In genomic region chr11:115996125-115996807, GRCh38 we compare ENCODE assay signal across 12 cellular contexts.
DNase-seq lines count a peak whose midpoint lies in the region; ATAC-seq and TF ChIP-seq lines count a peak whose summit lies in the region.
"Had no signal": no experiment of that assay in that cellular context is flagged by ENCODE, and none has a peak within 500 bp of the region (broad histone marks: within the 10 kb centered on the region; RNA-seq: fewer than 3 reads in every experiment).

No MANE protein-coding gene starts in this region.

- no peak for TF ChIP-seq CTCF in GM12865 (IDR thresholded peaks at IDR 0.05; ENCODE audit: insufficient read depth, low read depth, low read length, missing control alignments)

- H3K4me3 ChIP-seq in GM12865 (ENCODE audit: low read depth, low read length) = no peak overlapping the region
- H3K4me3 ChIP-seq: colonic mucosa had no signal

- intact Hi-C loops in left ventricle myocardium superior (cut with micrococcal nuclease) = no loop called here
- intact Hi-C loops in activated CD4-positive, alpha-beta memory T cell treated with anti-CD3 and anti-CD28 coated beads for 36 hours (cut with micrococcal nuclease) = no loop called here

- H3K27me3 Mint-ChIP-seq in activated CD4-positive, alpha-beta memory T cell treated with anti-CD3 and anti-CD28 coated beads for 36 hours = peaks cover 2% of the 10 kb centered on the region

- peak; percentile 98 for ATAC-seq in GM19372 (IDR thresholded peaks at IDR 0.05; ENCODE audit: low read depth, unreplicated experiment)
- ATAC-seq in HG02759 (IDR thresholded peaks at IDR 0.05; ENCODE audit: unreplicated experiment) = peak; percentile 96
- ATAC-seq in HG03439 (IDR thresholded peaks at IDR 0.05; ENCODE audit: unreplicated experiment) = peak; percentile 93
- no peak for ATAC-seq in left ventricle myocardium superior

- H3K27ac Mint-ChIP-seq in activated CD4-positive, alpha-beta memory T cell treated with anti-CD3 and anti-CD28 coated beads for 36 hours = no peak overlapping the region
- H3K27ac Mint-ChIP-seq: activated naive CD8-positive, alpha-beta T cell treated with anti-CD3 and anti-CD28 coated beads for 36 hours had no signal

- POLR2A ChIA-PET in activated CD4-positive, alpha-beta memory T cell treated with anti-CD3 and anti-CD28 coated beads for 36 hours (lab: Charles Lee) = no interaction called here

- H3K9me3 Mint-ChIP-seq in activated CD4-positive, alpha-beta memory T cell treated with anti-CD3 and anti-CD28 coated beads for 36 hours = no peaks in the 10 kb centered on the region

- H3K4me3 Mint-ChIP-seq in activated CD4-positive, alpha-beta memory T cell treated with anti-CD3 and anti-CD28 coated beads for 36 hours = no peak overlapping the region
- H3K4me3 Mint-ChIP-seq: activated naive CD8-positive, alpha-beta T cell treated with anti-CD3 and anti-CD28 coated beads for 36 hours had no signal

- DNase-seq in GM12865 (ENCODE audit: low read depth) = peak; percentile 91
- no peak for DNase-seq in left ventricle myocardium superior
- DNase-seq in activated CD4-positive, alpha-beta memory T cell treated with anti-CD3 and anti-CD28 coated beads for 36 hours = no peak
- no peak for DNase-seq in SW480 (ENCODE audit: low spot score)
- no peak for DNase-seq in NCI-H510A treated with DMSO at 0.1 percent for 48 hours (lab: John Stamatoyannopoulos, UW)
- DNase-seq: activated CD8-positive, alpha-beta memory T cell treated with anti-CD3 and anti-CD28 coated beads for 24 hours; activated naive CD8-positive, alpha-beta T cell treated with anti-CD3 and anti-CD28 coated beads for 36 hours; colonic mucosa; NCI-H774 had no signal

- no peaks in the 10 kb centered on the region for H3K4me1 Mint-ChIP-seq in activated CD4-positive, alpha-beta memory T cell treated with anti-CD3 and anti-CD28 coated beads for 36 hours (ENCODE audit: low read depth)
- H3K4me1 Mint-ChIP-seq: activated naive CD8-positive, alpha-beta T cell treated with anti-CD3 and anti-CD28 coated beads for 36 hours had no signal

- no peaks in the 10 kb centered on the region for H3K36me3 Mint-ChIP-seq in activated CD4-positive, alpha-beta memory T cell treated with anti-CD3 and anti-CD28 coated beads for 36 hours
- H3K36me3 Mint-ChIP-seq: activated naive CD8-positive, alpha-beta T cell treated with anti-CD3 and anti-CD28 coated beads for 36 hours had no signal

- CTCF ChIA-PET in activated CD4-positive, alpha-beta memory T cell treated with anti-CD3 and anti-CD28 coated beads for 36 hours (lab: Charles Lee) = no interaction called here
